Comparison of ENCODE assay signal across 21 cellular contexts in genomic region chr7:2460641-2461040, GRCh38. TPM values are rescaled to one million over a fixed set of nuclear protein-coding genes. Genes with fewer than 3 reads are reported as not detected.
DNase-seq lines count a peak whose midpoint lies in the region; ATAC-seq, FAIRE-seq and TF ChIP-seq lines count a peak whose summit lies in the region.
"Had no signal": no experiment of that assay in that cellular context is flagged by ENCODE, and none has a peak within 500 bp of the region (broad histone marks: within the 10 kb centered on the region; RNA-seq: fewer than 3 reads in every experiment).

No MANE protein-coding gene starts in this region.

- CTCF ChIA-PET in SK-N-SH (lab: Yijun Ruan, JAX) (interaction anchor here (1.3 to 13.9 kb wide), 3 partner anchors 9 to 220 kb away, joined by 3 to 270 read pairs (median 35); no protein-coding TSS in a partner anchor), HepG2 (lab: Yijun Ruan, JAX; ENCODE audit: low intra/inter-chr PET ratio, low total read pairs) (no interaction called here)

- TF ChIP-seq RAD21 in SK-N-SH (IDR thresholded peaks at IDR 0.05; ENCODE audit: low read length) (no peak), HepG2 (CRISPR knock-in tag; IDR thresholded peaks at IDR 0.05) (no peak)

- H3K27ac ChIP-seq in SK-N-SH (ENCODE audit: low read depth in 2 of 2, low read length in 1 of 2) (no peak overlapping the region), caudate nucleus (ENCODE audit: low read depth, low read length) (peak overlapping the region; percentile 70), HepG2 (ENCODE audit: extremely low read length, insufficient read depth, low read length) (no peak overlapping the region), esophagus squamous epithelium (no peak overlapping the region)

- no peak for TF ChIP-seq CTCF in SK-N-SH (IDR thresholded peaks at IDR 0.05)
- no peak for TF ChIP-seq CTCF in HepG2 (CRISPR knock-in tag; IDR thresholded peaks at IDR 0.05)
- no peak for TF ChIP-seq CTCF in esophagus squamous epithelium (IDR thresholded peaks at IDR 0.05)

- POLR2A ChIA-PET in SK-N-SH (lab: Yijun Ruan, JAX) (no interaction called here), HepG2 (lab: Yijun Ruan, JAX) (no interaction called here)

- no peaks in the 10 kb centered on the region for H3K27me3 ChIP-seq in SK-N-SH (ENCODE audit: insufficient read depth)
- H3K27me3 ChIP-seq in HepG2 (ENCODE audit: control insufficient read depth in 1 of 2, insufficient read depth in 2 of 2, low read length in 2 of 2): peaks cover 4 to 7% of the 10 kb centered on the region in 2 experiments; a peak in 3 of 5 replicates
- H3K27me3 ChIP-seq in esophagus squamous epithelium: peaks cover 0 to 4% (median 0%) of the 10 kb centered on the region in 4 donors
- H3K27me3 ChIP-seq: MG63 had no signal

- H3K9me3 ChIP-seq in SK-N-SH (no peaks in the 10 kb centered on the region), HepG2 (ENCODE audit: low read length) (no peaks in the 10 kb centered on the region), esophagus squamous epithelium (no peaks in the 10 kb centered on the region)
- H3K9me3 ChIP-seq: Caco-2, MG63 had no signal

- H2AFZ ChIP-seq in SK-N-SH (ENCODE audit: low read depth) (no peak overlapping the region), HepG2 (ENCODE audit: low read length) (no peak overlapping the region)
- H2AFZ ChIP-seq: GM23338 had no signal

- no peak for FAIRE-seq in HepG2 (lab: Jason Lieb, UNC)
- FAIRE-seq: G401.6, GM12892 had no signal

- peak; percentile 24; the same call in 2 of the 3 replicates for ATAC-seq in SK-N-SH treated with all-trans-retinoic acid at 6 μM for 48 hours
- ATAC-seq in HepG2: peak; percentile 38
- peak; percentile 31 for ATAC-seq in sciatic nerve

- intact Hi-C loops in HepG2 (cut with micrococcal nuclease; ENCODE audit: unreplicated experiment) (no loop called here), sciatic nerve (cut with DNase I) (no loop called here), esophagus squamous epithelium (cut with DNase I) (no loop called here)

- no TSS peak for BruUV-seq in HepG2 (replicated peaks; lab: Mats Ljungman, UMichigan)

- no peaks in the 10 kb centered on the region for H3K79me2 ChIP-seq in SK-N-SH (ENCODE audit: insufficient read depth)
- H3K79me2 ChIP-seq in HepG2 (ENCODE audit: insufficient read depth, low read length): no peaks in the 10 kb centered on the region

- no peaks in the 10 kb centered on the region for H3K9me2 ChIP-seq in SK-N-SH

- no peaks in the 10 kb centered on the region for H4K20me1 ChIP-seq in SK-N-SH (ENCODE audit: insufficient read depth)
- H4K20me1 ChIP-seq in HepG2 (ENCODE audit: insufficient read depth, low read length): no peaks in the 10 kb centered on the region

- 67% methylated on average over 3 of the region's 6 CpGs for WGBS in SK-N-SH (ENCODE audit: low lambda C conversion rate)
- WGBS in HepG2 (ENCODE audit: low lambda C conversion rate): 49% methylated on average over 5 of the region's 6 CpGs
- 48% methylated on average over 4 of the region's 6 CpGs; no CpG with 5 or more reads in 1 of the 2 donors for WGBS in esophagus squamous epithelium, 2 donors

- TF ChIP-seq EP300 in SK-N-SH (IDR thresholded peaks at IDR 0.05; ENCODE audit: borderline replicate concordance in 1 of 2, low read depth in 1 of 2, low read length in 1 of 2) (no peak), HepG2 (IDR thresholded peaks at IDR 0.05; ENCODE audit: low read depth in 2 of 2, low read length in 2 of 2) (no peak), HepG2 (CRISPR knock-in tag; IDR thresholded peaks at IDR 0.05; ENCODE audit: borderline replicate concordance) (no peak)

- in situ Hi-C loops in HepG2 (cut with HindIII; ENCODE audit: extremely low pct_ligation_motif_present, low pct_unique_long_range_greater_than_20kb): no loop called here

- DNase-seq in SK-N-SH (no peak), caudate nucleus (lab: John Stamatoyannopoulos, UW) (peak in 41 of 61 donors; percentile 22 to 87 (median 63)), HepG2 (ENCODE audit: low spot score) (no peak), sciatic nerve (ENCODE audit: low spot score) (no peak), HuH-7.5 (ENCODE audit: low spot score) (no peak), esophagus squamous epithelium (lab: John Stamatoyannopoulos, UW) (no peak), 8988T (no peak)
- DNase-seq: Caco-2, DMS79, MG63, NCI-H1105, NCI-H187, NCI-H446, NCI-H748 treated with DMSO at 0.1 percent for 48 hours had no signal

- no peak for TF ChIP-seq POLR2A in HepG2 (IDR thresholded peaks at IDR 0.05; ENCODE audit: insufficient read depth in 1 of 2, low read depth in 2 of 2, low read length in 2 of 2)
- no peak for TF ChIP-seq POLR2A in esophagus squamous epithelium (IDR thresholded peaks at IDR 0.05)

- H3K4me2 ChIP-seq in SK-N-SH (no peak overlapping the region), HepG2 (ENCODE audit: low read depth, low read length) (no peak overlapping the region)
- H3K4me2 ChIP-seq: GM23338 had no signal

- H3F3A ChIP-seq in SK-N-SH (replicated peaks; ENCODE audit: insufficient read depth): no peaks in the 10 kb centered on the region

- H3K9ac ChIP-seq in SK-N-SH (no peak overlapping the region), HepG2 (ENCODE audit: insufficient read depth, low read depth, low read length) (no peak overlapping the region)

- H3K36me3 ChIP-seq in SK-N-SH (replicated peaks in 1 of 2; ENCODE audit: control insufficient read depth in 1 of 2, insufficient read depth in 2 of 2, low read length in 1 of 2) (no peaks in the 10 kb centered on the region), HepG2 (replicated peaks in 1 of 2; ENCODE audit: control insufficient read depth in 1 of 2, insufficient read depth in 2 of 2, low read length in 2 of 2) (no peaks in the 10 kb centered on the region), esophagus squamous epithelium (no peaks in the 10 kb centered on the region)
- H3K36me3 ChIP-seq: MG63 had no signal

- H3K4me3 ChIP-seq in SK-N-SH (ENCODE audit: low read depth in 2 of 2, low read length in 1 of 2) (no peak overlapping the region), HepG2 (replicated peaks in 1 of 3; ENCODE audit: insufficient read depth in 1 of 3, low read depth in 2 of 3, low read length in 3 of 3) (no peak overlapping the region), esophagus squamous epithelium (no peak overlapping the region)
- H3K4me3 ChIP-seq: GM23338, MG63 had no signal

- H3K4me1 ChIP-seq in SK-N-SH (ENCODE audit: control insufficient read depth in 1 of 2, insufficient read depth in 2 of 2, low read depth in 1 of 2, low read length in 1 of 2) (no peaks in the 10 kb centered on the region), HepG2 (ENCODE audit: insufficient read depth, low read length) (peaks cover 17% of the 10 kb centered on the region), esophagus squamous epithelium (peaks cover 0 to 6% (median 0%) of the 10 kb centered on the region in 3 donors)
- H3K4me1 ChIP-seq: Caco-2 had no signal

RNA-seq across cellular contexts. Expression of gene GRIFIN, which starts 15.6 kb away (rescaled TPM):
- polyA plus RNA-seq in SK-N-SH (2012; rRNA removed) (not detected in 2 replicates), HepG2 (2011; rRNA removed) (not detected in 2 replicates)
- polyA plus RNA-seq in SK-N-SH (2012; cell fraction: cytosol; rRNA removed): not detected in 2 replicates
- polyA plus RNA-seq in SK-N-SH (2012; cell fraction: nucleus; rRNA removed): not detected in 2 replicates
- total RNA-seq in HepG2 (2016; rRNA removed; fragmentation: Illumina TruSeq; extraction: Trizol) (not detected in 2 replicates), sciatic nerve (not detected), esophagus squamous epithelium (not detected)
- total RNA-seq in HepG2 (2016; cell fraction: cytosol; rRNA removed; fragmentation: Illumina TruSeq; extraction: Trizol; ENCODE audit: low read depth): not detected in 2 replicates
- not detected in 2 replicates for total RNA-seq in HepG2 (2016; cell fraction: insoluble cytoplasmic fraction; rRNA removed; fragmentation: Illumina TruSeq; extraction: Trizol)
- not detected in 2 replicates for total RNA-seq in HepG2 (2016; cell fraction: membrane; rRNA removed; fragmentation: Illumina TruSeq; extraction: Trizol)
- not detected in 2 replicates for total RNA-seq in HepG2 (2016; cell fraction: nucleus; rRNA removed; fragmentation: Illumina TruSeq; extraction: Trizol)
- polyA plus RNA-seq in HepG2 (2011; cell fraction: cytosol; rRNA removed): not detected in 2 replicates
- polyA plus RNA-seq in HepG2 (2011; cell fraction: nucleus; rRNA removed): not detected in 2 replicates
- polyA plus RNA-seq in HepG2 (2012): not detected in 2 replicates
- polyA plus RNA-seq in HepG2 (2016; cell fraction: cytosol; fragmentation: Illumina TruSeq; extraction: Trizol; ENCODE audit: low read depth): not detected in 2 replicates
- not detected in 2 replicates for polyA plus RNA-seq in HepG2 (2016; cell fraction: insoluble cytoplasmic fraction; fragmentation: Illumina TruSeq; extraction: Trizol; ENCODE audit: low read depth)
- polyA plus RNA-seq in HepG2 (2016; cell fraction: membrane; fragmentation: Illumina TruSeq; extraction: Trizol; ENCODE audit: low read depth): not detected in 2 replicates
- not detected in 2 replicates for polyA plus RNA-seq in HepG2 (2016; cell fraction: nucleus; fragmentation: Illumina TruSeq; extraction: Trizol; ENCODE audit: insufficient read depth, low read depth)
- polyA minus RNA-seq in HepG2 (2011; rRNA and poly(A)+ RNA removed; ENCODE audit: low replicate concordance): not detected in 2 replicates
- polyA minus RNA-seq in HepG2 (2011; cell fraction: cytosol; rRNA and poly(A)+ RNA removed): not detected in 2 replicates
- polyA minus RNA-seq in HepG2 (2011; cell fraction: nucleus; rRNA and poly(A)+ RNA removed): not detected in 2 replicates
- total RNA-seq: A172, Caco-2, GM23338, Right ventricle myocardium inferior had no signal
- polyA plus RNA-seq: CD14-positive monocyte, GM23338 had no signal

RNA-seq across cellular contexts. Expression of gene CHST12, which starts 57.2 kb away (rescaled TPM):
- 26.7 and 32.7 TPM in 2 replicates for polyA plus RNA-seq in SK-N-SH (2012; rRNA removed)
- 13.2 and 27.4 TPM in 2 replicates for polyA plus RNA-seq in SK-N-SH (2012; cell fraction: cytosol; rRNA removed)
- 21.1 and 23.8 TPM in 2 replicates for polyA plus RNA-seq in SK-N-SH (2012; cell fraction: nucleus; rRNA removed)
- total RNA-seq in HepG2 (2016; rRNA removed; fragmentation: Illumina TruSeq; extraction: Trizol): 3.7 and 6.4 TPM in 2 replicates
- total RNA-seq in HepG2 (2016; cell fraction: cytosol; rRNA removed; fragmentation: Illumina TruSeq; extraction: Trizol; ENCODE audit: low read depth): 1.4 and 1.5 TPM in 2 replicates
- 3.5 and 6.3 TPM in 2 replicates for total RNA-seq in HepG2 (2016; cell fraction: insoluble cytoplasmic fraction; rRNA removed; fragmentation: Illumina TruSeq; extraction: Trizol)
- total RNA-seq in HepG2 (2016; cell fraction: membrane; rRNA removed; fragmentation: Illumina TruSeq; extraction: Trizol): 3.9 and 4.8 TPM in 2 replicates
- total RNA-seq in HepG2 (2016; cell fraction: nucleus; rRNA removed; fragmentation: Illumina TruSeq; extraction: Trizol): 5.8 and 6.9 TPM in 2 replicates
- polyA plus RNA-seq in HepG2 (2011; rRNA removed): 15.8 and 17.0 TPM in 2 replicates
- polyA plus RNA-seq in HepG2 (2011; cell fraction: cytosol; rRNA removed): 14.4 and 28.9 TPM in 2 replicates
- polyA plus RNA-seq in HepG2 (2011; cell fraction: nucleus; rRNA removed): 16.3 and 21.2 TPM in 2 replicates
- polyA plus RNA-seq in HepG2 (2012): 8.1 and 11.8 TPM in 2 replicates
- 3.3 and 4.7 TPM in 2 replicates for polyA plus RNA-seq in HepG2 (2016; cell fraction: cytosol; fragmentation: Illumina TruSeq; extraction: Trizol; ENCODE audit: low read depth)
- polyA plus RNA-seq in HepG2 (2016; cell fraction: insoluble cytoplasmic fraction; fragmentation: Illumina TruSeq; extraction: Trizol; ENCODE audit: low read depth): 5.7 and 8.1 TPM in 2 replicates
- 5.6 and 6.2 TPM in 2 replicates for polyA plus RNA-seq in HepG2 (2016; cell fraction: membrane; fragmentation: Illumina TruSeq; extraction: Trizol; ENCODE audit: low read depth)
- 21.2 and 23.6 TPM in 2 replicates for polyA plus RNA-seq in HepG2 (2016; cell fraction: nucleus; fragmentation: Illumina TruSeq; extraction: Trizol; ENCODE audit: insufficient read depth, low read depth)
- polyA minus RNA-seq in HepG2 (2011; rRNA and poly(A)+ RNA removed; ENCODE audit: low replicate concordance): 12.0 and 35.8 TPM in 2 replicates
- 12.9 and 20.5 TPM in 2 replicates for polyA minus RNA-seq in HepG2 (2011; cell fraction: cytosol; rRNA and poly(A)+ RNA removed)
- polyA minus RNA-seq in HepG2 (2011; cell fraction: nucleus; rRNA and poly(A)+ RNA removed): 5.7 TPM in 2 replicates
- total RNA-seq in sciatic nerve: 30.7 TPM
- 10 to 100 TPM in 1 of 4 donors, 1 to 10 TPM in 3; 1.5 to 11.8 (median 5.0) TPM for total RNA-seq in esophagus squamous epithelium

RNA-seq across cellular contexts. Expression of gene LFNG, which starts 58.9 kb away (rescaled TPM):
- polyA plus RNA-seq in SK-N-SH (2012; rRNA removed): 7.6 and 9.4 TPM in 2 replicates
- polyA plus RNA-seq in SK-N-SH (2012; cell fraction: cytosol; rRNA removed): 3.5 and 5.9 TPM in 2 replicates
- polyA plus RNA-seq in SK-N-SH (2012; cell fraction: nucleus; rRNA removed): 13.3 and 14.4 TPM in 2 replicates
- total RNA-seq in HepG2 (2016; rRNA removed; fragmentation: Illumina TruSeq; extraction: Trizol): 0.44 TPM in 1 of 2 replicates, not detected in the other
- total RNA-seq in HepG2 (2016; cell fraction: cytosol; rRNA removed; fragmentation: Illumina TruSeq; extraction: Trizol; ENCODE audit: low read depth): not detected in 2 replicates
- 0.18 and 0.80 TPM in 2 replicates for total RNA-seq in HepG2 (2016; cell fraction: insoluble cytoplasmic fraction; rRNA removed; fragmentation: Illumina TruSeq; extraction: Trizol)
- 0.22 and 0.24 TPM in 2 replicates for total RNA-seq in HepG2 (2016; cell fraction: membrane; rRNA removed; fragmentation: Illumina TruSeq; extraction: Trizol)
- total RNA-seq in HepG2 (2016; cell fraction: nucleus; rRNA removed; fragmentation: Illumina TruSeq; extraction: Trizol): 0.19 and 0.81 TPM in 2 replicates
- 1.5 and 1.6 TPM in 2 replicates for polyA plus RNA-seq in HepG2 (2011; rRNA removed)
- 1.1 and 2.1 TPM in 2 replicates for polyA plus RNA-seq in HepG2 (2011; cell fraction: cytosol; rRNA removed)
- polyA plus RNA-seq in HepG2 (2011; cell fraction: nucleus; rRNA removed): 3.6 and 4.6 TPM in 2 replicates
- polyA plus RNA-seq in HepG2 (2012): 0.72 and 1.2 TPM in 2 replicates
- polyA plus RNA-seq in HepG2 (2016; cell fraction: cytosol; fragmentation: Illumina TruSeq; extraction: Trizol; ENCODE audit: low read depth): 0.07 and 0.11 TPM in 2 replicates
- 0.16 TPM in 1 of 2 replicates, not detected in the other for polyA plus RNA-seq in HepG2 (2016; cell fraction: insoluble cytoplasmic fraction; fragmentation: Illumina TruSeq; extraction: Trizol; ENCODE audit: low read depth)
- 0.12 and 0.18 TPM in 2 replicates for polyA plus RNA-seq in HepG2 (2016; cell fraction: membrane; fragmentation: Illumina TruSeq; extraction: Trizol; ENCODE audit: low read depth)
- 0.70 and 1.00 TPM in 2 replicates for polyA plus RNA-seq in HepG2 (2016; cell fraction: nucleus; fragmentation: Illumina TruSeq; extraction: Trizol; ENCODE audit: insufficient read depth, low read depth)
- 3.4 and 11.1 TPM in 2 replicates for polyA minus RNA-seq in HepG2 (2011; rRNA and poly(A)+ RNA removed; ENCODE audit: low replicate concordance)
- 1.5 TPM in 2 replicates for polyA minus RNA-seq in HepG2 (2011; cell fraction: cytosol; rRNA and poly(A)+ RNA removed)
- 2.4 and 4.6 TPM in 2 replicates for polyA minus RNA-seq in HepG2 (2011; cell fraction: nucleus; rRNA and poly(A)+ RNA removed)
- total RNA-seq in sciatic nerve: 20.1 TPM
- 10 to 100 TPM in 3 of 4 donors, 1 to 10 TPM in 1; 6.1 to 17.2 (median 11.9) TPM for total RNA-seq in esophagus squamous epithelium

Comparison
In these comparisons a context has a peak if more than half of its experiments do, and no peak if none do; other contexts are left out.
1. DNase-seq: peak in caudate nucleus (41 of 61); none in SK-N-SH (single experiment), HepG2 (single experiment), sciatic nerve (single experiment), HuH-7.5 (single experiment), esophagus squamous epithelium (single experiment) and 8988T (single experiment).
2. Peak in every context shown above with its lines, with median percentiles within 50 percentile points of each other: ATAC-seq.